Comparison of ENCODE assay signal across 13 cellular contexts in the genomic region with DNA sequence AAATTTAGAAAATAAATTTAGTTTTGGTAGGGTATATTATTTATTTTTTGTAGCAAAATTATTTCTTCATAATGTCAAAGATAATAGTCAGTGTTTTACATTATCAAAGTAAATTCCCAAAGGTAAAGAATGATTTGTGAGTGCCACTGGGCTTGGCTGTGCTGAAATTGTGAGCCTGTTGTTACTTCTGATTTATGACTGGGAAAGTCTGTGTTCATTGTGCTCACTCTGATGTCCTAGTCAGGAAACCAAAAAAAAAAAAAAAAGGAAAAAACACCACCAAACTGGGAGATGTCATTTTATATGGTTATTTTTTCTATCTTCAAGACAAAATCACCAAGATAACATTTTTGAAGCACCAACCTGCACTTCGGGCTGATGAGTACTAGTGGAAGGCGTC. TPM values are rescaled to one million over a fixed set of nuclear protein-coding genes. Genes with fewer than 3 reads are reported as not detected.
DNase-seq lines count a peak whose midpoint lies in the region; ATAC-seq and TF ChIP-seq lines count a peak whose summit lies in the region.
"Had no signal": no experiment of that assay in that cellular context is flagged by ENCODE, and none has a peak within 500 bp of the region (broad histone marks: within the 10 kb centered on the region; RNA-seq: fewer than 3 reads in every experiment).

No MANE protein-coding gene starts in this region.

- no peak overlapping the region for H3K4me3 ChIP-seq in esophagus squamous epithelium
- H3K4me3 ChIP-seq: BLaER1 had no signal

- peaks cover 0 to 10% (median 0%) of the 10 kb centered on the region in 3 donors for H3K4me1 ChIP-seq in esophagus squamous epithelium
- H3K4me1 ChIP-seq: BLaER1, Caco-2 had no signal

- H3K27me3 ChIP-seq in esophagus squamous epithelium, result no peaks in the 10 kb centered on the region
- H3K27me3 ChIP-seq: BLaER1 had no signal

- peak overlapping the region; percentile 27 for H3K4me3 Mint-ChIP-seq in activated naive CD4-positive, alpha-beta T cell treated with anti-CD3 and anti-CD28 coated beads, Interleukin-2, amount 50 U/mL, for 24 hours
- H3K4me3 Mint-ChIP-seq in memory B cell, result no peak overlapping the region
- H3K4me3 Mint-ChIP-seq: CD14-positive monocyte, H9 had no signal

- H3K27ac ChIP-seq in esophagus squamous epithelium, result no peak overlapping the region
- H3K27ac ChIP-seq: 22Rv1, BLaER1 had no signal

- H3K36me3 ChIP-seq in esophagus squamous epithelium, result no peaks in the 10 kb centered on the region
- H3K36me3 ChIP-seq: BLaER1 had no signal

- 93 to 95% methylated on average over 2 of the region's 2 CpGs for WGBS in esophagus squamous epithelium, 2 donors

- DNase-seq in activated naive CD4-positive, alpha-beta T cell treated with anti-CD3 and anti-CD28 coated beads, Interleukin-2, amount 50 U/mL, for 16 hours, result no peak
- DNase-seq in dermis microvascular lymphatic vessel endothelial cell (ENCODE audit: low read depth in 2 of 2), result peak; percentile 39 to 66
- no peak for DNase-seq in memory B cell (ENCODE audit: low spot score in 2 of 2)
- DNase-seq in esophagus squamous epithelium (lab: John Stamatoyannopoulos, UW), result no peak
- no peak for DNase-seq in glomerular visceral epithelial cell (ENCODE audit: extremely low spot score)
- DNase-seq: Caco-2, H9 had no signal

- ATAC-seq in memory B cell (ENCODE audit: low read depth) (no peak), GM18498 (IDR thresholded peaks at IDR 0.05; ENCODE audit: unreplicated experiment) (no peak), GM18502 (IDR thresholded peaks at IDR 0.05; ENCODE audit: poor library complexity, unreplicated experiment) (no peak)

- peaks cover 85% of the 10 kb centered on the region for H3K4me1 Mint-ChIP-seq in activated naive CD4-positive, alpha-beta T cell treated with anti-CD3 and anti-CD28 coated beads, Interleukin-2, amount 50 U/mL, for 24 hours
- H3K4me1 Mint-ChIP-seq in memory B cell, result peaks cover 48% of the 10 kb centered on the region

- peaks cover 21% of the 10 kb centered on the region for H3K36me3 Mint-ChIP-seq in activated naive CD4-positive, alpha-beta T cell treated with anti-CD3 and anti-CD28 coated beads, Interleukin-2, amount 50 U/mL, for 24 hours
- peaks cover 23% of the 10 kb centered on the region for H3K36me3 Mint-ChIP-seq in memory B cell

- H3K9me3 Mint-ChIP-seq in activated naive CD4-positive, alpha-beta T cell treated with anti-CD3 and anti-CD28 coated beads, Interleukin-2, amount 50 U/mL, for 24 hours, result no peaks in the 10 kb centered on the region
- no peaks in the 10 kb centered on the region for H3K9me3 Mint-ChIP-seq in memory B cell
- H3K9me3 Mint-ChIP-seq: CD14-positive monocyte, H9 had no signal

- intact Hi-C loops in esophagus squamous epithelium (cut with DNase I), result loop anchor here (2.0 kb wide), 1 partner anchor 15 kb away; no protein-coding TSS in a partner anchor

- no peaks in the 10 kb centered on the region for H3K9me3 ChIP-seq in esophagus squamous epithelium
- H3K9me3 ChIP-seq: BLaER1, Caco-2 had no signal

- no peak for TF ChIP-seq CTCF in esophagus squamous epithelium (IDR thresholded peaks at IDR 0.05)

- H3K27me3 Mint-ChIP-seq in activated naive CD4-positive, alpha-beta T cell treated with anti-CD3 and anti-CD28 coated beads, Interleukin-2, amount 50 U/mL, for 24 hours, result no peaks in the 10 kb centered on the region
- no peaks in the 10 kb centered on the region for H3K27me3 Mint-ChIP-seq in memory B cell

- TF ChIP-seq POLR2A in esophagus squamous epithelium (IDR thresholded peaks at IDR 0.05), result no peak

- no peak overlapping the region for H3K27ac Mint-ChIP-seq in activated naive CD4-positive, alpha-beta T cell treated with anti-CD3 and anti-CD28 coated beads, Interleukin-2, amount 50 U/mL, for 24 hours
- peak overlapping the region; percentile 64 for H3K27ac Mint-ChIP-seq in memory B cell
- H3K27ac Mint-ChIP-seq: H9 had no signal

RNA-seq across cellular contexts. Expression of gene MDFIC, which starts 44.3 kb away (rescaled TPM):
- total RNA-seq in dermis microvascular lymphatic vessel endothelial cell (40.8 and 60.6 TPM in 2 replicates), esophagus squamous epithelium (10 to 100 TPM; 16.0 to 29.2 (median 21.3) TPM)

Comparison
In these comparisons a context has a peak if more than half of its experiments do, and no peak if none do; other contexts are left out.
1. DNase-seq: peak in dermis microvascular lymphatic vessel endothelial cell (2 of 2); none in activated naive CD4-positive, alpha-beta T cell treated with anti-CD3 and anti-CD28 coated beads, Interleukin-2, amount 50 U/mL, for 16 hours (single experiment), memory B cell (0 of 2), esophagus squamous epithelium (single experiment) and glomerular visceral epithelial cell (single experiment).